10 cellular contexts compared by ENCODE assay signal in genomic region chr21:38460171-38460742, GRCh38. TPM values are rescaled to one million over a fixed set of nuclear protein-coding genes. Genes with fewer than 3 reads are reported as not detected.
DNase-seq lines count a peak whose midpoint lies in the region; ATAC-seq and TF ChIP-seq lines count a peak whose summit lies in the region.
"Had no signal": no experiment of that assay in that cellular context is flagged by ENCODE, and none has a peak within 500 bp of the region (broad histone marks: within the 10 kb centered on the region; RNA-seq: fewer than 3 reads in every experiment).

No MANE protein-coding gene starts in this region.

- H3K27ac ChIP-seq in right cardiac atrium (ENCODE audit: low read length) (peak overlapping the region; percentile 70), thoracic aorta (peak overlapping the region; percentile 79 to 88)
- H3K27ac ChIP-seq: vagina had no signal

- H3K9me3 Mint-ChIP-seq in T-cell = no peaks in the 10 kb centered on the region
- H3K9me3 Mint-ChIP-seq: central memory CD8-positive, alpha-beta T cell had no signal

- in situ Hi-C loops in astrocyte of the spinal cord (cut with HindIII; ENCODE audit: low sequenced_read_pairs) = no loop called here

- POLR2A ChIA-PET in T-cell (lab: Charles Lee) = no interaction called here

- H3K36me3 ChIP-seq in MG63 (no peaks in the 10 kb centered on the region), thoracic aorta (no peaks in the 10 kb centered on the region)
- H3K36me3 ChIP-seq: vagina had no signal

- 61% methylated on average over 6 of the region's 6 CpGs for WGBS in right cardiac atrium

- H3K4me3 Mint-ChIP-seq in T-cell = no peak overlapping the region
- H3K4me3 Mint-ChIP-seq: central memory CD8-positive, alpha-beta T cell had no signal

- H3K27me3 Mint-ChIP-seq in T-cell = peaks cover 6 to 13% of the 10 kb centered on the region in 2 donors

- TF ChIP-seq CTCF in astrocyte of the spinal cord (IDR thresholded peaks at IDR 0.05; ENCODE audit: low read depth, low read length) (no peak), thoracic aorta (IDR thresholded peaks at IDR 0.05) (no peak)

- DNase-seq in MG63 (peak; percentile 81), astrocyte of the spinal cord (ENCODE audit: low read depth, low spot score) (peak; percentile 83), right cardiac atrium (peak in 1 of 3 donors; percentile 33), thoracic aorta (ENCODE audit: low spot score) (no peak), T-cell (no peak), middle frontal gyrus (ENCODE audit: extremely low spot score, low spot score) (no peak)
- DNase-seq: NCI-H1436 had no signal

- H3K4me3 ChIP-seq in MG63 (no peak overlapping the region), astrocyte of the spinal cord (ENCODE audit: low read depth, low read length) (no peak overlapping the region), right cardiac atrium (ENCODE audit: low read length) (no peak overlapping the region), thoracic aorta (no peak overlapping the region)
- H3K4me3 ChIP-seq: vagina had no signal

- CTCF ChIA-PET in T-cell (lab: Charles Lee) = no interaction called here

- intact Hi-C loops in right cardiac atrium (cut with DNase I) = no loop called here

- H3K4me1 ChIP-seq in right cardiac atrium (ENCODE audit: control insufficient read depth, insufficient read depth, low read length) (peaks cover 4% of the 10 kb centered on the region), thoracic aorta (ENCODE audit: control insufficient read depth in 1 of 2, low read depth in 2 of 2) (peaks cover 40 to 75% of the 10 kb centered on the region in 2 donors)

- no peaks in the 10 kb centered on the region for H3K36me3 Mint-ChIP-seq in T-cell

- ATAC-seq in right cardiac atrium = peak; percentile 74 to 90
- ATAC-seq in thoracic aorta (ENCODE audit: insufficient number of reproducible peaks, low FRiP score, low read depth) = peak; percentile 50
- no peak for ATAC-seq in T-cell (replicated peaks in 1 of 4)
- no peak for ATAC-seq in GM18519 (IDR thresholded peaks at IDR 0.05; ENCODE audit: low FRiP score, unreplicated experiment)

- H3K4me1 Mint-ChIP-seq in T-cell = no peaks in the 10 kb centered on the region
- H3K4me1 Mint-ChIP-seq: central memory CD8-positive, alpha-beta T cell had no signal

- no peaks in the 10 kb centered on the region for H3K27me3 ChIP-seq in MG63
- H3K27me3 ChIP-seq in right cardiac atrium (ENCODE audit: control insufficient read depth, insufficient read depth) = no peaks in the 10 kb centered on the region
- no peaks in the 10 kb centered on the region for H3K27me3 ChIP-seq in thoracic aorta (replicated peaks; ENCODE audit: insufficient read depth)
- H3K27me3 ChIP-seq: vagina had no signal

- no peaks in the 10 kb centered on the region for H3K9me3 ChIP-seq in MG63
- no peaks in the 10 kb centered on the region for H3K9me3 ChIP-seq in right cardiac atrium (ENCODE audit: control insufficient read depth, low read length)
- no peaks in the 10 kb centered on the region for H3K9me3 ChIP-seq in thoracic aorta
- H3K9me3 ChIP-seq: vagina had no signal

- no peak overlapping the region for H3K27ac Mint-ChIP-seq in T-cell

RNA-seq across cellular contexts. Expression of gene ERG, which starts 38.0 kb away (rescaled TPM):
- 4.4 and 7.6 TPM in 2 replicates for total RNA-seq in MG63 (2014; rRNA removed; shearing (Covaris generic); ENCODE audit: low replicate concordance)
- total RNA-seq in right cardiac atrium (10 to 100 TPM; 10.7 to 20.1 (median 17.9) TPM), thoracic aorta (100 to 1,000 TPM in 1 of 2 donors, 10 to 100 TPM in 1; 40.2 to 177 TPM), T-cell (1 to 10 TPM in 2 of 5 donors, under 1 TPM in 2, not detected in 1; 0.54 to 1.5 (median 0.85) TPM)
- polyA plus RNA-seq in right cardiac atrium = 6.6 TPM

Comparison
In these comparisons a context has a peak if more than half of its experiments do, and no peak if none do; other contexts are left out.
1. DNase-seq: peak in MG63 (single experiment) and astrocyte of the spinal cord (single experiment); none in thoracic aorta (single experiment), T-cell (0 of 34) and middle frontal gyrus (single experiment).
2. ATAC-seq: peak in right cardiac atrium (2 of 2) and thoracic aorta (single experiment); none in T-cell (0 of 4) and GM18519 (single experiment).